In genomic region chr9:28699632-28700031, GRCh38 we compare ENCODE assay signal across 9 cellular contexts.
"Had no signal": no experiment of that assay in that cellular context is flagged by ENCODE, and none has a peak within 500 bp of the region (broad histone marks: within the 10 kb centered on the region; RNA-seq: fewer than 3 reads in every experiment).

No MANE protein-coding gene starts in this region.

- ATAC-seq: HCT116, HepG2 had no signal

- H3K27ac ChIP-seq: GM23248, HL-60 had no signal

- H3K4me3 Mint-ChIP-seq: HFFc6 had no signal

- H3K4me1 ChIP-seq: HAP-1 had no signal

- H3K4me3 ChIP-seq: GM23248, HAP-1 had no signal

- H3K9me3 ChIP-seq: HAP-1 had no signal

- H3K27ac Mint-ChIP-seq: HFFc6, IgD-negative memory B cell had no signal

- H3K27me3 Mint-ChIP-seq: IgD-negative memory B cell had no signal

- DNase-seq: GM23248, GOT3, H7, HFFc6 had no signal

- H3K36me3 ChIP-seq: HAP-1 had no signal
